In the genomic region with DNA sequence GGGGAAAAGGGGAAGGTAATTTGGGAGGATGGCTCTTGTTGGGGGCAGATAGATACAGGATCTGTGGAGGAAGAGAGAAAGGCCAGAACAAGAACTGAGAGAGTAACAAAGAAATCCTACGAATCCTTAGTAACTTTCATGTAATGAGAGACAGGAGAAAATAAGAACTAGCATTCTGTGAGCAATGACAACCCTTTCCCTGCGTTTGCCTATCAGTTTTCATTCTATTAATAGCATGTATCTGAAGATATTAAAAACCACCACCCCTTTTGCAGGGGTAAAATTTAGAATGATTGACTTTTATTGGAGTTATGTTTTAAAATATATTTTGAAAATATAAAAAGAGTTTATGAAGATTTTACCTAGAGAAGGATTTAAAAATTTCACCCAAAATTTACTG, we compare ENCODE assay signal across 15 cellular contexts.
DNase-seq lines count a peak whose midpoint lies in the region; ATAC-seq, FAIRE-seq and TF ChIP-seq lines count a peak whose summit lies in the region.
"Had no signal": no experiment of that assay in that cellular context is flagged by ENCODE, and none has a peak within 500 bp of the region (broad histone marks: within the 10 kb centered on the region; RNA-seq: fewer than 3 reads in every experiment).

No MANE protein-coding gene starts in this region.

- no peak for FAIRE-seq in RCC 7860 (lab: Jason Lieb, UNC)
- FAIRE-seq: GM19239 had no signal

- no peak for TF ChIP-seq CTCF in endodermal cell (conservative IDR thresholded peaks at IDR 0.05)
- no peak for TF ChIP-seq CTCF in progenitor cell of endocrine pancreas (IDR thresholded peaks at IDR 0.05; ENCODE audit: unreplicated experiment)

- no peak for ATAC-seq in stimulated activated naive CD8-positive, alpha-beta T cell treated with anti-CD3 and anti-CD28 coated beads, Interleukin-15, Interleukin-2, amounts not matched to agents 100 U/mL and 50 U/mL, for 24 hours
- ATAC-seq in HG03521 (IDR thresholded peaks at IDR 0.05; ENCODE audit: unreplicated experiment) = no peak

- no peaks in the 10 kb centered on the region for H3K4me1 ChIP-seq in endodermal cell (ENCODE audit: control insufficient read depth, insufficient read depth, low read length)

- H3K9me3 Mint-ChIP-seq in stimulated activated naive CD8-positive, alpha-beta T cell treated with anti-CD3 and anti-CD28 coated beads, Interleukin-15, Interleukin-2, amounts not matched to agents 100 ng/mL and 50 ng/mL, for 24 hours = peaks cover 29% of the 10 kb centered on the region
- H3K9me3 Mint-ChIP-seq in endodermal cell (peaks cover 6% of the 10 kb centered on the region), progenitor cell of endocrine pancreas (ENCODE audit: low read depth) (peaks cover 12% of the 10 kb centered on the region)

- H3K27me3 ChIP-seq in endodermal cell (ENCODE audit: control insufficient read depth, insufficient read depth, low read length, poor library complexity, severe bottlenecking) = no peaks in the 10 kb centered on the region

- peak overlapping the region; percentile 13 for H3K27ac Mint-ChIP-seq in stimulated activated naive CD8-positive, alpha-beta T cell treated with anti-CD3 and anti-CD28 coated beads, Interleukin-15, Interleukin-2, amounts not matched to agents 100 ng/mL and 50 ng/mL, for 24 hours
- no peak overlapping the region for H3K27ac Mint-ChIP-seq in endodermal cell
- H3K27ac Mint-ChIP-seq in progenitor cell of endocrine pancreas = peak overlapping the region; percentile 26
- H3K27ac Mint-ChIP-seq: B cell had no signal

- no peaks in the 10 kb centered on the region for H3K27me3 Mint-ChIP-seq in stimulated activated naive CD8-positive, alpha-beta T cell treated with anti-CD3 and anti-CD28 coated beads, Interleukin-15, Interleukin-2, amounts not matched to agents 100 ng/mL and 50 ng/mL, for 24 hours
- H3K27me3 Mint-ChIP-seq in endodermal cell (ENCODE audit: insufficient read depth) (peaks cover 2% of the 10 kb centered on the region), progenitor cell of endocrine pancreas (peaks cover 3% of the 10 kb centered on the region)
- H3K27me3 Mint-ChIP-seq: B cell; CD4-positive, alpha-beta T cell had no signal

- H3K4me1 Mint-ChIP-seq in stimulated activated naive CD8-positive, alpha-beta T cell treated with anti-CD3 and anti-CD28 coated beads, Interleukin-15, Interleukin-2, amounts not matched to agents 100 ng/mL and 50 ng/mL, for 24 hours (ENCODE audit: low read depth) = peaks cover 15% of the 10 kb centered on the region
- no peaks in the 10 kb centered on the region for H3K4me1 Mint-ChIP-seq in endodermal cell
- H3K4me1 Mint-ChIP-seq in progenitor cell of endocrine pancreas (ENCODE audit: low read depth) = no peaks in the 10 kb centered on the region

- H3K36me3 ChIP-seq in endodermal cell (ENCODE audit: control insufficient read depth, insufficient read depth, low read length) = no peaks in the 10 kb centered on the region

- H3K4me3 ChIP-seq in endodermal cell (ENCODE audit: low read length) = no peak overlapping the region

- H3K36me3 Mint-ChIP-seq in stimulated activated naive CD8-positive, alpha-beta T cell treated with anti-CD3 and anti-CD28 coated beads, Interleukin-15, Interleukin-2, amounts not matched to agents 100 ng/mL and 50 ng/mL, for 24 hours (ENCODE audit: low read depth) = peaks cover 41% of the 10 kb centered on the region
- H3K36me3 Mint-ChIP-seq in endodermal cell (ENCODE audit: low read depth) = no peaks in the 10 kb centered on the region
- no peaks in the 10 kb centered on the region for H3K36me3 Mint-ChIP-seq in progenitor cell of endocrine pancreas (ENCODE audit: insufficient read depth)

- no peak for DNase-seq in stimulated activated naive CD8-positive, alpha-beta T cell treated with anti-CD3 and anti-CD28 coated beads, Interleukin-15, Interleukin-2, amounts not matched to agents 100 U/mL and 50 U/mL, for 24 hours
- no peak for DNase-seq in endodermal cell
- DNase-seq in progenitor cell of endocrine pancreas (ENCODE audit: low spot score, unreplicated experiment) = no peak
- no peak for DNase-seq in activated CD8-positive, alpha-beta memory T cell treated with anti-CD3 and anti-CD28 coated beads, Interleukin-2, amount 50 U/mL, for 48 hours
- DNase-seq in RCC 7860 (ENCODE audit: low spot score) = no peak
- DNase-seq: C1 segment of cervical spinal cord; Calu3; CD4-positive, alpha-beta T cell; DMS 273 treated with DMSO at 0.1 percent for 48 hours; GOT3; H9 had no signal

- peaks cover 6% of the 10 kb centered on the region for H3K9me3 ChIP-seq in endodermal cell (ENCODE audit: control insufficient read depth, low read length)

- H3K4me3 Mint-ChIP-seq in stimulated activated naive CD8-positive, alpha-beta T cell treated with anti-CD3 and anti-CD28 coated beads, Interleukin-15, Interleukin-2, amounts not matched to agents 100 ng/mL and 50 ng/mL, for 24 hours = no peak overlapping the region
- H3K4me3 Mint-ChIP-seq in endodermal cell (no peak overlapping the region), progenitor cell of endocrine pancreas (ENCODE audit: low read depth) (no peak overlapping the region)
- H3K4me3 Mint-ChIP-seq: B cell; CD4-positive, alpha-beta T cell; H9 had no signal

- WGBS in endodermal cell (ENCODE audit: insufficient coverage in 1 of 2, insufficient read length in 1 of 2), 2 experiments = 86 to 90% methylated on average over 1 to 2 of the region's 2 CpGs

- H3K9ac ChIP-seq in endodermal cell (ENCODE audit: extremely low read depth, low read length, poor library complexity, severe bottlenecking) = no peak overlapping the region

- H3K27ac ChIP-seq in endodermal cell (ENCODE audit: low read depth, low read length) = peak overlapping the region; percentile 38
